In genomic region chr5:173020643-173021042, GRCh38 we compare ENCODE assay signal across 18 cellular contexts. TPM values are rescaled to one million over a fixed set of nuclear protein-coding genes. Genes with fewer than 3 reads are reported as not detected.
DNase-seq lines count a peak whose midpoint lies in the region; ATAC-seq, FAIRE-seq and TF ChIP-seq lines count a peak whose summit lies in the region.
"Had no signal": no experiment of that assay in that cellular context is flagged by ENCODE, and none has a peak within 500 bp of the region (broad histone marks: within the 10 kb centered on the region; RNA-seq: fewer than 3 reads in every experiment).

No MANE protein-coding gene starts in this region.

- H3K4me3 ChIP-seq in K562 (no peak overlapping the region), osteoblast (ENCODE audit: insufficient read depth, low read length) (no peak overlapping the region)
- H3K4me3 ChIP-seq: GM23248, spleen had no signal

- in situ Hi-C loops in K562 (cut with MboI), result no loop called here

- H3K27me3 Mint-ChIP-seq in CD14-positive monocyte (ENCODE audit: low read depth in 3 of 3), result peaks cover 0 to 3% (median 0%) of the 10 kb centered on the region in 3 donors

- peak overlapping the region in 3 of 7 donors; percentile 40 to 56 (median 42) for H3K27ac Mint-ChIP-seq in CD14-positive monocyte

- peak; percentile 83 for DNase-seq in Ammon's horn (ENCODE audit: low spot score)
- DNase-seq in K562 (ENCODE audit: extremely low read depth in 1 of 4, low spot score in 3 of 4), result no peak
- DNase-seq in left cardiac atrium, result peak; percentile 31
- DNase-seq in osteoblast (ENCODE audit: insufficient read length, low spot score, missing footprints), result peak; percentile 10
- DNase-seq in CD14-positive monocyte (ENCODE audit: low spot score), result no peak
- DNase-seq in UCSD-AML1 (lab: John Stamatoyannopoulos, UW; ENCODE audit: unreplicated experiment), result no peak
- DNase-seq in stimulated activated naive CD4-positive, alpha-beta T cell (lab: John Stamatoyannopoulos, UW), result no peak
- DNase-seq: activated T-cell treated with anti-CD3 and anti-CD28 coated beads, Interleukin-2, amount 50 U/mL, for 4 hours; Calu3; effector CD8-positive, alpha-beta T cell; GM23248; KBM-7; left colon; NCI-H345; spleen had no signal

- CTCF ChIA-PET in K562 (lab: Yijun Ruan, JAX; ENCODE audit: low intra/inter-chr PET ratio), result no interaction called here

- TF ChIP-seq POLR2A in K562 (conservative IDR thresholded peaks at IDR 0.05), result no peak

- FAIRE-seq in K562 (lab: Jason Lieb, UNC), result no peak
- FAIRE-seq: GM18507 had no signal

- TF ChIP-seq RAD21 in K562 (CRISPR knock-in tag; conservative IDR thresholded peaks at IDR 0.05 in 1 of 2, IDR thresholded peaks at IDR 0.05 in 1 of 2), result no peak

- ATAC-seq in K562 (no peak), left cardiac atrium (peak; percentile 72 to 77), HG03097 (IDR thresholded peaks at IDR 0.05; ENCODE audit: low FRiP score, unreplicated experiment) (no peak)
- ATAC-seq: activated T-cell treated with anti-CD3 and anti-CD28 coated beads, Interleukin-2, amount 50 U/mL, for 4 hours; left colon had no signal

- H3K4me1 ChIP-seq in K562 (replicated peaks in 1 of 2; ENCODE audit: control insufficient read depth in 2 of 2, insufficient read depth in 2 of 2, low read length in 2 of 2) (peaks cover 5 to 20% of the 10 kb centered on the region in 2 experiments; a peak in 4 of 5 replicates), osteoblast (ENCODE audit: insufficient read depth, low read length) (peaks cover 13% of the 10 kb centered on the region)

- no peak overlapping the region for H2AFZ ChIP-seq in K562 (ENCODE audit: low read depth, low read length)
- no peak overlapping the region for H2AFZ ChIP-seq in osteoblast (ENCODE audit: low read length)
- H2AFZ ChIP-seq: GM23248 had no signal

- no peaks in the 10 kb centered on the region for H3K9me1 ChIP-seq in K562 (ENCODE audit: control insufficient read depth, insufficient read depth, low read length)

- peaks cover 0 to 9% (median 3%) of the 10 kb centered on the region in 7 donors for H3K9me3 Mint-ChIP-seq in CD14-positive monocyte
- H3K9me3 Mint-ChIP-seq: activated T-cell treated with anti-CD3 and anti-CD28 coated beads, Interleukin-2, amount 50 U/mL, for 4 hours; neural crest cell had no signal

- TF ChIP-seq EP300 in K562 (IDR thresholded peaks at IDR 0.05; ENCODE audit: low read length), result no peak

- H3K9me3 ChIP-seq in K562 (replicated peaks; ENCODE audit: control insufficient read depth, insufficient read depth, low read depth, low read length) (no peaks in the 10 kb centered on the region), osteoblast (ENCODE audit: low read depth, low read length) (no peaks in the 10 kb centered on the region)
- H3K9me3 ChIP-seq: spleen had no signal

- H3K4me3 Mint-ChIP-seq in CD14-positive monocyte, result no peak overlapping the region
- H3K4me3 Mint-ChIP-seq: activated T-cell treated with anti-CD3 and anti-CD28 coated beads, Interleukin-2, amount 50 U/mL, for 4 hours; neural crest cell had no signal

- TF ChIP-seq CTCF in K562 (IDR thresholded peaks at IDR 0.05 in 2 of 3, conservative IDR thresholded peaks at IDR 0.05 in 1 of 3; ENCODE audit: insufficient read depth in 2 of 3, low read depth in 1 of 3, low read length in 3 of 3) (no peak), osteoblast (IDR thresholded peaks at IDR 0.05; ENCODE audit: extremely low read depth, low read depth, low read length) (no peak), CD14-positive monocyte (IDR thresholded peaks at IDR 0.05) (no peak)

- H3K27ac ChIP-seq in K562 (ENCODE audit: extremely low read depth, low read depth, low read length), result peak overlapping the region; percentile 66; the same call in 2 of the 3 replicates
- H3K27ac ChIP-seq in osteoblast (ENCODE audit: low read depth, low read length), result peak overlapping the region; percentile 24
- H3K27ac ChIP-seq: GM23248 had no signal

- POLR2A ChIA-PET in K562 (lab: Yijun Ruan, JAX), result interaction anchor here (0.9 kb wide), 2 partner anchors 9 to 37 kb away, joined by 3 read pairs; partner anchors contain the start of gene ATP6V0E1

- 96% methylated on average over 9 of the region's 9 CpGs for WGBS in K562 (ENCODE audit: insufficient coverage, low coverage, missing lambda C conversion rate)

- H4K20me1 ChIP-seq in K562 (replicated peaks; ENCODE audit: control insufficient read depth, insufficient read depth, low read length) (0 out of 2 replicates have a peak, but pooled peaks cover 9% of the 10 kb centered on the region), osteoblast (ENCODE audit: insufficient read depth, low read length) (peaks cover 6% of the 10 kb centered on the region)

- peaks cover 40 to 61% of the 10 kb centered on the region in 2 donors for H3K36me3 Mint-ChIP-seq in CD14-positive monocyte

- H3K79me2 ChIP-seq in K562 (ENCODE audit: control insufficient read depth, insufficient read depth, low read length) (peaks cover 73% of the 10 kb centered on the region), osteoblast (ENCODE audit: insufficient read depth, low read length) (peaks cover 90% of the 10 kb centered on the region)

- H3K9ac ChIP-seq in K562 (ENCODE audit: insufficient read depth in 1 of 2, low read depth in 2 of 2, low read length in 2 of 2), result peak overlapping the region in 1 of 2 experiments; percentile 14; a peak in 1 of 4 replicates
- H3K9ac ChIP-seq: GM23248 had no signal

- intact Hi-C loops in K562 (cut with micrococcal nuclease), result loop anchor here (2.0 kb wide), 1 partner anchor 36 kb away; the partner anchor contains the start of gene CREBRF
- intact Hi-C loops in left cardiac atrium (cut with DNase I), result no loop called here
- intact Hi-C loops in CD14-positive monocyte (cut with micrococcal nuclease), result no loop called here

- H3K4me2 ChIP-seq in K562 (ENCODE audit: insufficient read depth, low read length) (no peak overlapping the region), osteoblast (ENCODE audit: insufficient read depth, low read length) (no peak overlapping the region)

- H3K27me3 ChIP-seq in K562 (ENCODE audit: control insufficient read depth in 2 of 2, insufficient read depth in 2 of 2, low read length in 2 of 2) (no peaks in the 10 kb centered on the region), osteoblast (ENCODE audit: insufficient read depth, low read length) (no peaks in the 10 kb centered on the region)
- H3K27me3 ChIP-seq: spleen had no signal

- H3K4me1 Mint-ChIP-seq in CD14-positive monocyte, result peaks cover 54% of the 10 kb centered on the region

- H3K36me3 ChIP-seq in K562 (ENCODE audit: control insufficient read depth, insufficient read depth, low read length) (peaks cover 53% of the 10 kb centered on the region), osteoblast (ENCODE audit: insufficient read depth, low read length) (peaks cover 16% of the 10 kb centered on the region)

- BruUV-seq in K562 (replicated peaks; lab: Mats Ljungman, UMichigan), result no TSS peak

TF ChIP-seq in K562, 482 proteins besides CTCF, POLR2A, EP300 and RAD21 (continues in another document):
- TF ChIP-seq XRCC3 (IDR thresholded peaks at IDR 0.05) (no peak), HDAC3 (IDR thresholded peaks at IDR 0.05; ENCODE audit: borderline replicate concordance, partially characterized antibody) (no peak), BDP1 (IDR thresholded peaks at IDR 0.05; ENCODE audit: insufficient read depth, insufficient read length) (no peak), ZNF77 (CRISPR knock-in tag; IDR thresholded peaks at IDR 0.05) (no peak)

RNA-seq across cellular contexts. Expression of gene CREBRF, which starts 35.5 kb away (rescaled TPM):
- total RNA-seq in K562 (2011; cell fraction: chromatin; rRNA removed; ENCODE audit: low replicate concordance), result 11.5 and 33.0 TPM in 2 replicates
- 7.8 and 10.5 TPM in 2 replicates for total RNA-seq in K562 (2011; cell fraction: nucleolus; rRNA removed)
- 14.4 and 25.6 TPM in 2 replicates for total RNA-seq in K562 (2011; cell fraction: nucleoplasm; rRNA removed)
- total RNA-seq in K562 (2014; rRNA removed) (3.2 and 3.6 TPM in 2 replicates), K562 (2014; rRNA removed; fragmentation: Illumina TruSeq; extraction: Trizol) (4.5 and 6.1 TPM in 2 replicates), K562 (2015; rRNA removed; fragmentation: Illumina TruSeq; extraction: Trizol) (2.9 and 3.1 TPM in 2 replicates), K562 (2021) (3.8 TPM in 2 replicates), left cardiac atrium (10 to 100 TPM; 13.2 to 23.9 TPM), osteoblast (35.8 and 38.3 TPM in 2 replicates)
- polyA plus RNA-seq in K562 (2011; rRNA removed) (4.7 and 4.9 TPM in 2 replicates), K562 (2014; fragmentation: Illumina TruSeq; extraction: Trizol) (2.4 and 4.8 TPM in 2 replicates), K562 (2014; fragmentation: Nextera tagmentation; extraction: Ambion mirVana) (1 to 10 TPM; 1.1 to 1.3 TPM), K562 (2014; rRNA removed) (2.0 and 2.8 TPM in 2 replicates), CD14-positive monocyte (10 to 100 TPM; 23.1 to 27.6 TPM)
- polyA plus RNA-seq in K562 (2011; cell fraction: cytosol; rRNA removed), result 0.85 and 1.8 TPM in 2 replicates
- polyA plus RNA-seq in K562 (2011; cell fraction: nucleus; rRNA removed), result 8.7 and 9.9 TPM in 2 replicates
- polyA plus RNA-seq in K562 (2012), result 2.0 and 5.1 TPM in 2 replicates
- 10.9 and 15.9 TPM in 2 replicates for polyA minus RNA-seq in K562 (2011; rRNA and poly(A)+ RNA removed)
- 4.4 and 4.5 TPM in 2 replicates for polyA minus RNA-seq in K562 (2011; cell fraction: cytosol; rRNA and poly(A)+ RNA removed)
- polyA minus RNA-seq in K562 (2011; cell fraction: nucleus; rRNA and poly(A)+ RNA removed), result 7.5 and 10.6 TPM in 2 replicates

RNA-seq across cellular contexts. Expression of gene ATP6V0E1, which starts 37.1 kb away (rescaled TPM):
- total RNA-seq in K562 (2011; cell fraction: chromatin; rRNA removed; ENCODE audit: low replicate concordance), result 118 and 124 TPM in 2 replicates
- 113 and 119 TPM in 2 replicates for total RNA-seq in K562 (2011; cell fraction: nucleolus; rRNA removed)
- 146 and 237 TPM in 2 replicates for total RNA-seq in K562 (2011; cell fraction: nucleoplasm; rRNA removed)
- total RNA-seq in K562 (2014; rRNA removed) (50.0 and 63.8 TPM in 2 replicates), K562 (2014; rRNA removed; fragmentation: Illumina TruSeq; extraction: Trizol) (111 and 118 TPM in 2 replicates), K562 (2015; rRNA removed; fragmentation: Illumina TruSeq; extraction: Trizol) (108 and 112 TPM in 2 replicates), K562 (2021) (94.1 and 95.9 TPM in 2 replicates), left cardiac atrium (100 to 1,000 TPM; 204 to 208 TPM), osteoblast (177 and 181 TPM in 2 replicates)
- polyA plus RNA-seq in K562 (2011; rRNA removed) (128 and 173 TPM in 2 replicates), K562 (2014; fragmentation: Illumina TruSeq; extraction: Trizol) (128 and 132 TPM in 2 replicates), K562 (2014; fragmentation: Nextera tagmentation; extraction: Ambion mirVana) (100 to 1,000 TPM; 368 to 395 TPM), K562 (2014; rRNA removed) (82.7 and 108 TPM in 2 replicates), CD14-positive monocyte (100 to 1,000 TPM; 698 to 760 TPM)
- polyA plus RNA-seq in K562 (2011; cell fraction: cytosol; rRNA removed), result 67.8 and 95.8 TPM in 2 replicates
- polyA plus RNA-seq in K562 (2011; cell fraction: nucleus; rRNA removed), result 83.5 and 94.0 TPM in 2 replicates
- 159 and 359 TPM in 2 replicates for polyA plus RNA-seq in K562 (2012)
- polyA minus RNA-seq in K562 (2011; rRNA and poly(A)+ RNA removed), result 81.0 and 108 TPM in 2 replicates
- polyA minus RNA-seq in K562 (2011; cell fraction: cytosol; rRNA and poly(A)+ RNA removed), result 20.7 and 53.3 TPM in 2 replicates
- 28.9 and 30.8 TPM in 2 replicates for polyA minus RNA-seq in K562 (2011; cell fraction: nucleus; rRNA and poly(A)+ RNA removed)

Comparison
In these comparisons a context has a peak if more than half of its experiments do, and no peak if none do; other contexts are left out.
1. DNase-seq: peak in Ammon's horn (single experiment), left cardiac atrium (single experiment) and osteoblast (single experiment); none in K562 (0 of 4), CD14-positive monocyte (single experiment), UCSD-AML1 (single experiment) and stimulated activated naive CD4-positive, alpha-beta T cell (0 of 6).
2. ATAC-seq: peak in left cardiac atrium (2 of 2); none in K562 (single experiment) and HG03097 (single experiment).